In genomic region chr14:74875941-74876913, GRCh38 we compare ENCODE assay signal across 10 cellular contexts. TPM values are rescaled to one million over a fixed set of nuclear protein-coding genes. Genes with fewer than 3 reads are reported as not detected.
DNase-seq lines count a peak whose midpoint lies in the region; FAIRE-seq and TF ChIP-seq lines count a peak whose summit lies in the region.
"Had no signal": no experiment of that assay in that cellular context is flagged by ENCODE, and none has a peak within 500 bp of the region (broad histone marks: within the 10 kb centered on the region; RNA-seq: fewer than 3 reads in every experiment).

Gene PROX2, minus strand, starts transcription at chr14:74876145. Its CDS starts 12,311 bp downstream, at chr14:74863834.

- DNase-seq in activated naive CD4-positive, alpha-beta T cell treated with Interleukin-2 at 50 U/mL for 16 hours, result peak; percentile 16
- no peak for DNase-seq in activated naive CD4-positive, alpha-beta T cell treated with anti-CD3 and anti-CD28 coated beads, Interleukin-2, amount 50 U/mL, for 16 hours
- peak; percentile 11 to 25 for DNase-seq in activated CD4-positive, alpha-beta T cell treated with anti-CD3 and anti-CD28 coated beads, Interleukin-2, amount 50 U/mL, for 48 hours
- peak; percentile 17 for DNase-seq in endothelial cell (ENCODE audit: low spot score)
- no peak for DNase-seq in small intestine
- no peak for DNase-seq in thyroid gland
- no peak for DNase-seq in SW480 (ENCODE audit: low spot score)
- DNase-seq: gastrocnemius medialis had no signal

- H3K27ac Mint-ChIP-seq in endothelial cell (ENCODE audit: unreplicated experiment), result no peak within 1 kb of the TSS
- peak within 1 kb of the TSS; percentile 62 for H3K27ac Mint-ChIP-seq in stimulated activated naive CD8-positive, alpha-beta T cell treated with anti-CD3 and anti-CD28 coated beads, Interleukin-15, Interleukin-2, amounts not matched to agents 100 ng/mL and 50 ng/mL, for 24 hours

- intact Hi-C loops in thyroid gland (cut with DNase I), result no loop called here

- no peaks in the 10 kb centered on the region for H3K36me3 Mint-ChIP-seq in endothelial cell (ENCODE audit: low read depth, unreplicated experiment)
- H3K36me3 Mint-ChIP-seq in stimulated activated naive CD8-positive, alpha-beta T cell treated with anti-CD3 and anti-CD28 coated beads, Interleukin-15, Interleukin-2, amounts not matched to agents 100 ng/mL and 50 ng/mL, for 24 hours (ENCODE audit: low read depth), result no peaks in the 10 kb centered on the region

- H3K4me3 Mint-ChIP-seq in endothelial cell (ENCODE audit: unreplicated experiment), result no peak within 1 kb of the TSS
- H3K4me3 Mint-ChIP-seq in stimulated activated naive CD8-positive, alpha-beta T cell treated with anti-CD3 and anti-CD28 coated beads, Interleukin-15, Interleukin-2, amounts not matched to agents 100 ng/mL and 50 ng/mL, for 24 hours, result peak within 1 kb of the TSS; percentile 62

- no peaks in the 10 kb centered on the region for H3K36me3 ChIP-seq in small intestine (ENCODE audit: control insufficient read depth in 2 of 2, insufficient read depth in 2 of 2, low read length in 2 of 2)
- H3K36me3 ChIP-seq in thyroid gland, result no peaks in the 10 kb centered on the region
- H3K36me3 ChIP-seq: gastrocnemius medialis had no signal

- H3K4me3 ChIP-seq in small intestine (ENCODE audit: low read depth in 1 of 2, low read length in 2 of 2) (no peak within 1 kb of the TSS), thyroid gland (replicated peaks in 1 of 3) (no peak within 1 kb of the TSS)
- H3K4me3 ChIP-seq: gastrocnemius medialis had no signal

- H3K9me3 ChIP-seq in small intestine (ENCODE audit: control insufficient read depth, low read depth) (no peaks in the 10 kb centered on the region), thyroid gland (no peaks in the 10 kb centered on the region)
- H3K9me3 ChIP-seq: gastrocnemius medialis had no signal

- no peaks in the 10 kb centered on the region for H3K27me3 ChIP-seq in small intestine (ENCODE audit: control insufficient read depth in 2 of 2, insufficient read depth in 2 of 2, low read length in 2 of 2)
- H3K27me3 ChIP-seq in thyroid gland, result no peaks in the 10 kb centered on the region
- H3K27me3 ChIP-seq: gastrocnemius medialis had no signal

- H3K9me3 Mint-ChIP-seq in endothelial cell (ENCODE audit: unreplicated experiment), result no peaks in the 10 kb centered on the region
- H3K9me3 Mint-ChIP-seq in stimulated activated naive CD8-positive, alpha-beta T cell treated with anti-CD3 and anti-CD28 coated beads, Interleukin-15, Interleukin-2, amounts not matched to agents 100 ng/mL and 50 ng/mL, for 24 hours, result no peaks in the 10 kb centered on the region

- no peak within 1 kb of the TSS for H3K27ac ChIP-seq in small intestine (ENCODE audit: low read depth in 1 of 2, low read length in 1 of 2)
- H3K27ac ChIP-seq in thyroid gland, result no peak within 1 kb of the TSS
- H3K27ac ChIP-seq: gastrocnemius medialis had no signal

- TF ChIP-seq CTCF in endothelial cell (IDR thresholded peaks at IDR 0.05; ENCODE audit: unreplicated experiment) (no peak), thyroid gland (IDR thresholded peaks at IDR 0.05) (no peak)

- no peak for FAIRE-seq in small intestine (lab: Jason Lieb, UNC)

- H3K4me1 ChIP-seq in small intestine (ENCODE audit: control insufficient read depth in 2 of 2, insufficient read depth in 1 of 2, low read depth in 1 of 2, low read length in 1 of 2) (peaks cover 6 to 8% of the 10 kb centered on the region in 2 donors), thyroid gland (peaks cover 6% of the 10 kb centered on the region in 2 donors)

- WGBS in small intestine, 3 donors, result 59 to 82% (median 70%) methylated on average over 13 of the region's 13 CpGs
- WGBS in thyroid gland, 2 donors, result 59 to 72% methylated on average over 12 to 13 of the region's 13 CpGs

- H3K4me1 Mint-ChIP-seq in endothelial cell (ENCODE audit: unreplicated experiment), result peaks cover 15% of the 10 kb centered on the region
- H3K4me1 Mint-ChIP-seq in stimulated activated naive CD8-positive, alpha-beta T cell treated with anti-CD3 and anti-CD28 coated beads, Interleukin-15, Interleukin-2, amounts not matched to agents 100 ng/mL and 50 ng/mL, for 24 hours (ENCODE audit: low read depth), result peaks cover 32% of the 10 kb centered on the region

- H3K27me3 Mint-ChIP-seq in endothelial cell (ENCODE audit: unreplicated experiment), result peaks cover 2% of the 10 kb centered on the region
- H3K27me3 Mint-ChIP-seq in stimulated activated naive CD8-positive, alpha-beta T cell treated with anti-CD3 and anti-CD28 coated beads, Interleukin-15, Interleukin-2, amounts not matched to agents 100 ng/mL and 50 ng/mL, for 24 hours, result no peaks in the 10 kb centered on the region

- no peak for TF ChIP-seq POLR2A in thyroid gland (IDR thresholded peaks at IDR 0.05)

RNA-seq across cellular contexts. Expression of gene PROX2, which starts in this region (rescaled TPM):
- total RNA-seq in endothelial cell (ENCODE audit: unreplicated experiment), result 0.08 TPM
- not detected for polyA plus RNA-seq in small intestine
- not detected for total RNA-seq in thyroid gland
- total RNA-seq: gastrocnemius medialis, RPMI7951 had no signal

Comparison
In these comparisons a context has a peak if more than half of its experiments do, and no peak if none do; other contexts are left out.
1. DNase-seq: peak in activated naive CD4-positive, alpha-beta T cell treated with Interleukin-2 at 50 U/mL for 16 hours (single experiment) and activated CD4-positive, alpha-beta T cell treated with anti-CD3 and anti-CD28 coated beads, Interleukin-2, amount 50 U/mL, for 48 hours (2 of 2); none in activated naive CD4-positive, alpha-beta T cell treated with anti-CD3 and anti-CD28 coated beads, Interleukin-2, amount 50 U/mL, for 16 hours (single experiment), small intestine (single experiment), thyroid gland (0 of 2) and SW480 (single experiment).
2. Peak in DNase-seq in endothelial cell; RNA of the gene not detected or under 1 TPM.